In the genomic region with DNA sequence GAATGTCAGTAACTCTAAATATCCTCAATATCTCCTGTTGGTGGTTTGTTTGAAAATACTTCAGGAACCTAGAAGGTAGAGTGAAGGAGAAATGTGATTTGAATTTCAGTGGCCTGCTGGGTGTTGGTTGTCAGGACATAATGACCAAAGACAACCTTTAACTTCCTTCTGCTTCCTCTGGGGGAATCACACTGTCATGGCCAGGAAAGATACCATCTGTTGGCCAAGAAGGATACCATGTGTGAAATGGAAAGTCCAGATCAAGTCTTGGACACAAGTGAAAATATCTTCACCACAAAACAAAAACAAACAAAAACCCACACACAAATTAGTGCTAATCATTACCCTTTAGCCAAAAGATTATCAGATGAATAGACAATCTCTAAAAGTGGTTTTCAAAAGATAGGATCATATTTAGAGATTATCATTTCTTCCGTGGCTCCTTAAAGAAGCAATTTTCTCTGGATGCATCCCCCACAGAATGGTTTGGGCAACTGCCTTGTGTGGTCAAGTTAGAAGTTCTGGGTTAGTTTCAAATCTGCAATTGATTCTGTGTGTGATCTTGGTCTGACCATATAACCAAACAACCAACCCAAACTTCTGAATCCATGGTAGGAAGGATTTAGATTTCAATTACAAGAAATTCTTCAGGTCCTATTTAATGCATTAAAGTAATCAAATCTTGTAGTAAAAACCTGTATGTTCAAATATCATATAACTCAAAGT, we compare ENCODE assay signal across 21 cellular contexts. TPM values are rescaled to one million over a fixed set of nuclear protein-coding genes. Genes with fewer than 3 reads are reported as not detected.
A peak's percentile ranks its signal among the peaks of the same experiment; 100 is the strongest.
DNase-seq lines count a peak whose midpoint lies in the region; ATAC-seq and TF ChIP-seq lines count a peak whose summit lies in the region.
"Had no signal": no experiment of that assay in that cellular context is flagged by ENCODE, and none has a peak within 500 bp of the region (broad histone marks: within the 10 kb centered on the region; RNA-seq: fewer than 3 reads in every experiment).

No MANE protein-coding gene starts in this region.

- H3K27ac Mint-ChIP-seq in endothelial cell (ENCODE audit: unreplicated experiment) = peak overlapping the region; percentile 20
- H3K27ac Mint-ChIP-seq: activated CD8-positive, alpha-beta T cell treated with anti-CD3 and anti-CD28 coated beads for 36 hours; CD4-positive, alpha-beta T cell; T-helper 1 cell treated with Interleukin-12 subunit alpha and Interleukin-12 subunit beta and Interleukin-4 antibody, amounts not matched to agents 30 μg/mL and 1 μg/mL, for 36 hours had no signal

- no peak for TF ChIP-seq CTCF in endothelial cell (IDR thresholded peaks at IDR 0.05; ENCODE audit: unreplicated experiment)

- H3K36me3 Mint-ChIP-seq in endothelial cell (ENCODE audit: low read depth, unreplicated experiment) = peaks cover 9% of the 10 kb centered on the region

- H3K27me3 Mint-ChIP-seq in endothelial cell (ENCODE audit: unreplicated experiment) = no peaks in the 10 kb centered on the region
- H3K27me3 Mint-ChIP-seq: activated CD8-positive, alpha-beta T cell treated with anti-CD3 and anti-CD28 coated beads for 36 hours; CD4-positive, alpha-beta T cell had no signal

- ATAC-seq in GM19397 (IDR thresholded peaks at IDR 0.05; ENCODE audit: unreplicated experiment) = peak; percentile 62
- peak; percentile 32 for ATAC-seq in HG03097 (IDR thresholded peaks at IDR 0.05; ENCODE audit: low FRiP score, unreplicated experiment)
- no peak for ATAC-seq in GM21528 (IDR thresholded peaks at IDR 0.05; ENCODE audit: low FRiP score, unreplicated experiment)
- ATAC-seq: activated CD8-positive, alpha-beta T cell treated with anti-CD3 and anti-CD28 coated beads for 36 hours; foreskin keratinocyte; stimulated activated naive CD8-positive, alpha-beta T cell treated with anti-CD3 and anti-CD28 coated beads, Interleukin-15, Interleukin-2, amounts not matched to agents 100 U/mL and 50 U/mL, for 24 hours had no signal

- no peaks in the 10 kb centered on the region for H3K9me3 Mint-ChIP-seq in endothelial cell (ENCODE audit: unreplicated experiment)
- H3K9me3 Mint-ChIP-seq: activated CD8-positive, alpha-beta T cell treated with anti-CD3 and anti-CD28 coated beads for 36 hours; CD4-positive, alpha-beta T cell; T-helper 1 cell treated with Interleukin-12 subunit alpha and Interleukin-12 subunit beta and Interleukin-4 antibody, amounts not matched to agents 30 μg/mL and 1 μg/mL, for 36 hours had no signal

- peak overlapping the region; percentile 23 for H3K4me3 Mint-ChIP-seq in endothelial cell (ENCODE audit: unreplicated experiment)
- H3K4me3 Mint-ChIP-seq: activated CD8-positive, alpha-beta T cell treated with anti-CD3 and anti-CD28 coated beads for 36 hours; CD4-positive, alpha-beta T cell; T-helper 1 cell treated with Interleukin-12 subunit alpha and Interleukin-12 subunit beta and Interleukin-4 antibody, amounts not matched to agents 30 μg/mL and 1 μg/mL, for 36 hours had no signal

- peaks cover 31% of the 10 kb centered on the region for H3K4me1 Mint-ChIP-seq in endothelial cell (ENCODE audit: unreplicated experiment)

- DNase-seq in endothelial cell (ENCODE audit: low spot score) (no peak), HUDEP-2 (lab: John Stamatoyannopoulos, UW; ENCODE audit: unreplicated experiment in 76 of 76) (no peak), C1 segment of cervical spinal cord (lab: John Stamatoyannopoulos, UW) (no peak), globus pallidus (ENCODE audit: low spot score) (no peak)
- DNase-seq: activated CD4-positive, alpha-beta T cell treated with anti-CD3 and anti-CD28 coated beads for 1 hour; activated CD8-positive, alpha-beta T cell treated with anti-CD3 and anti-CD28 coated beads for 36 hours; activated effector memory CD4-positive, alpha-beta T cell treated with anti-CD3 and anti-CD28 coated beads, Interleukin-2, amount 50 U/mL, for 16 hours; activated T-cell treated with anti-CD3 and anti-CD28 coated beads for 4 hours; CD4-positive, alpha-beta T cell; cerebellar nuclear complex; DMS 273 treated with DMSO at 0.1 percent for 48 hours; foreskin keratinocyte; left ventricle myocardium superior; NCI-H774; sigmoid colon; stimulated activated naive CD8-positive, alpha-beta T cell treated with anti-CD3 and anti-CD28 coated beads, Interleukin-15, Interleukin-2, amounts not matched to agents 100 U/mL and 50 U/mL, for 24 hours had no signal

RNA-seq across cellular contexts. Expression of gene C1QTNF3, which starts 1.6 kb away (rescaled TPM):
- 2.1 TPM for total RNA-seq in endothelial cell (ENCODE audit: unreplicated experiment)

RNA-seq across cellular contexts. Expression of gene AMACR, which starts 33.6 kb away (rescaled TPM):
- 29.3 TPM for total RNA-seq in endothelial cell (ENCODE audit: unreplicated experiment)

RNA-seq across cellular contexts. Expression of gene SLC45A2, which starts 56.9 kb away (rescaled TPM):
- total RNA-seq in endothelial cell (ENCODE audit: unreplicated experiment) = 0.15 TPM
- total RNA-seq: activated CD8-positive, alpha-beta T cell treated with anti-CD3 and anti-CD28 coated beads for 36 hours; CD4-positive, alpha-beta T cell; foreskin keratinocyte; left ventricle myocardium superior; M059J had no signal
